Comparison of ENCODE assay signal across 1 cellular context in the genomic region with DNA sequence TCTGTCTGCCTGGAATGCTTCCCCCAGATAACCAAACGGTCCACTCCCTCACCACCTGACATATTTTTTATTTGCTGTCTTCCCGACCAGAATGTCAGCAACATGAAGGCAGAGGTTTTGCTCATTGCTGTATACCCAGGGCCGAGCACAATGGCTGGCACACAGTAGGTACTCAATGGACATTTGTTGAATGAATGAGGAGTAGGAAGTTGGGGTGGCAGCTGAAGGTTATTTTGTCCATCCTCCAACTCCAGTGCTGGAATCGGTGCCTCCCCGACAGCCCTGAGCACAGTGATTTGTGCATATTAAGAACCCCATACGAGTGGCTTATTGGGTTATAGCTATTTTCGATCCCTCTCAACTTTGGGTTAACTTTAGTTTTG.
TF ChIP-seq lines count a peak whose summit lies in the region.

No MANE protein-coding gene starts in this region.

TF ChIP-seq in WTC11, 78 proteins besides CTCF, POLR2A, EP300 and RAD21 (continued from another document):
- TF ChIP-seq, protein P1, sequence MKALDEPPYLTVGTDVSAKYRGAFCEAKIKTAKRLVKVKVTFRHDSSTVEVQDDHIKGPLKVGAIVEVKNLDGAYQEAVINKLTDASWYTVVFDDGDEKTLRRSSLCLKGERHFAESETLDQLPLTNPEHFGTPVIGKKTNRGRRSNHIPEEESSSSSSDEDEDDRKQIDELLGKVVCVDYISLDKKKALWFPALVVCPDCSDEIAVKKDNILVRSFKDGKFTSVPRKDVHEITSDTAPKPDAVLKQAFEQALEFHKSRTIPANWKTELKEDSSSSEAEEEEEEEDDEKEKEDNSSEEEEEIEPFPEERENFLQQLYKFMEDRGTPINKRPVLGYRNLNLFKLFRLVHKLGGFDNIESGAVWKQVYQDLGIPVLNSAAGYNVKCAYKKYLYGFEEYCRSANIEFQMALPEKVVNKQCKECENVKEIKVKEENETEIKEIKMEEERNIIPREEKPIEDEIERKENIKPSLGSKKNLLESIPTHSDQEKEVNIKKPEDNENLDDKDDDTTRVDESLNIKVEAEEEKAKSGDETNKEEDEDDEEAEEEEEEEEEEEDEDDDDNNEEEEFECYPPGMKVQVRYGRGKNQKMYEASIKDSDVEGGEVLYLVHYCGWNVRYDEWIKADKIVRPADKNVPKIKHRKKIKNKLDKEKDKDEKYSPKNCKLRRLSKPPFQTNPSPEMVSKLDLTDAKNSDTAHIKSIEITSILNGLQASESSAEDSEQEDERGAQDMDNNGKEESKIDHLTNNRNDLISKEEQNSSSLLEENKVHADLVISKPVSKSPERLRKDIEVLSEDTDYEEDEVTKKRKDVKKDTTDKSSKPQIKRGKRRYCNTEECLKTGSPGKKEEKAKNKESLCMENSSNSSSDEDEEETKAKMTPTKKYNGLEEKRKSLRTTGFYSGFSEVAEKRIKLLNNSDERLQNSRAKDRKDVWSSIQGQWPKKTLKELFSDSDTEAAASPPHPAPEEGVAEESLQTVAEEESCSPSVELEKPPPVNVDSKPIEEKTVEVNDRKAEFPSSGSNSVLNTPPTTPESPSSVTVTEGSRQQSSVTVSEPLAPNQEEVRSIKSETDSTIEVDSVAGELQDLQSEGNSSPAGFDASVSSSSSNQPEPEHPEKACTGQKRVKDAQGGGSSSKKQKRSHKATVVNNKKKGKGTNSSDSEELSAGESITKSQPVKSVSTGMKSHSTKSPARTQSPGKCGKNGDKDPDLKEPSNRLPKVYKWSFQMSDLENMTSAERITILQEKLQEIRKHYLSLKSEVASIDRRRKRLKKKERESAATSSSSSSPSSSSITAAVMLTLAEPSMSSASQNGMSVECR (CRISPR knock-in tag; IDR thresholded peaks at IDR 0.05; ENCODE audit: borderline replicate concordance) = no peak
- no peak for TF ChIP-seq FOXJ3 (CRISPR knock-in tag; IDR thresholded peaks at IDR 0.05; ENCODE audit: borderline replicate concordance)
- no peak for TF ChIP-seq GTF2I (CRISPR knock-in tag; conservative IDR thresholded peaks at IDR 0.05)
- no peak for TF ChIP-seq NR1H2 (CRISPR knock-in tag; IDR thresholded peaks at IDR 0.05)
- TF ChIP-seq, protein P2, sequence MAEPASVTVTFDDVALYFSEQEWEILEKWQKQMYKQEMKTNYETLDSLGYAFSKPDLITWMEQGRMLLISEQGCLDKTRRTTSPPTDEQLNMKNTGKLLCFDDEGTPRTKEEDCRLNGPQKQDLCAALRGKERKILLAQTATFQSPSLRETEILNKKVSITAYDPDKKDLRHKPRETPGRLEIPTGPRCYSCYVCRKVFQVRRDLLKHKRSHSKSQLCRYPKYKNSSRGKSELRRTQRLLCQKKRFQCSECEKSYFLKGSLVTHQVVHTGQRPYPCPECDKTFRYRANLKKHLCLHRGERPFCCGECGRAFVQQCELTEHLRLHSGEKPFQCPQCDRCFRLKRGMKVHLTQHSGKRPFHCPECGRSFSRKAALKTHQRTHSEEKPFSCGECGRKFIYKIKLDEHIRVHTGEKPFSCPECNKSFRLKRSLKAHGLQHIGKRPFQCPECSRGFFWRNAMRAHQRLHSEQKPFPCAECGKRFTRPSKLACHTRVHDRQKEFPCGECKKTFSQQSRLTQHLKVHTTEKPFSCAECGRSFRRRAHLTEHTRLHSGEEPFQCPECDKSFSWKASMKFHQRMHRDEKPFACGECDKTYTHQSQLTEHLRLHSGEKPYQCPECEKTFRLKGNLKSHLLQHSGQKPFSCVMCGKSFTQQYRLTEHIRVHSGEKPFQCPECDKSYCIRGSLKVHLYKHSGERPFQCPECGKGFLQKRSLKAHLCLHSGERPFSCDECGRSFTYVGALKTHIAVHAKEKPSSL (CRISPR knock-in tag; conservative IDR thresholded peaks at IDR 0.05) = no peak
- no peak for TF ChIP-seq NFATC4 (CRISPR knock-in tag; IDR thresholded peaks at IDR 0.05)
- no peak for TF ChIP-seq RELA (CRISPR knock-in tag; IDR thresholded peaks at IDR 0.05; ENCODE audit: borderline replicate concordance)
- TF ChIP-seq, protein P3, sequence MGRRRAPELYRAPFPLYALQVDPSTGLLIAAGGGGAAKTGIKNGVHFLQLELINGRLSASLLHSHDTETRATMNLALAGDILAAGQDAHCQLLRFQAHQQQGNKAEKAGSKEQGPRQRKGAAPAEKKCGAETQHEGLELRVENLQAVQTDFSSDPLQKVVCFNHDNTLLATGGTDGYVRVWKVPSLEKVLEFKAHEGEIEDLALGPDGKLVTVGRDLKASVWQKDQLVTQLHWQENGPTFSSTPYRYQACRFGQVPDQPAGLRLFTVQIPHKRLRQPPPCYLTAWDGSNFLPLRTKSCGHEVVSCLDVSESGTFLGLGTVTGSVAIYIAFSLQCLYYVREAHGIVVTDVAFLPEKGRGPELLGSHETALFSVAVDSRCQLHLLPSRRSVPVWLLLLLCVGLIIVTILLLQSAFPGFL (CRISPR knock-in tag; IDR thresholded peaks at IDR 0.05; ENCODE audit: borderline replicate concordance) = no peak
- TF ChIP-seq, protein P4, sequence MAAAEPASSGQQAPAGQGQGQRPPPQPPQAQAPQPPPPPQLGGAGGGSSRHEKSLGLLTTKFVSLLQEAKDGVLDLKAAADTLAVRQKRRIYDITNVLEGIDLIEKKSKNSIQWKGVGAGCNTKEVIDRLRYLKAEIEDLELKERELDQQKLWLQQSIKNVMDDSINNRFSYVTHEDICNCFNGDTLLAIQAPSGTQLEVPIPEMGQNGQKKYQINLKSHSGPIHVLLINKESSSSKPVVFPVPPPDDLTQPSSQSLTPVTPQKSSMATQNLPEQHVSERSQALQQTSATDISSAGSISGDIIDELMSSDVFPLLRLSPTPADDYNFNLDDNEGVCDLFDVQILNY (CRISPR knock-in tag; IDR thresholded peaks at IDR 0.05) = no peak
- TF ChIP-seq GRHL2 (CRISPR knock-in tag; IDR thresholded peaks at IDR 0.05; ENCODE audit: insufficient replicate concordance, severe bottlenecking) = no peak
- TF ChIP-seq, protein P5, sequence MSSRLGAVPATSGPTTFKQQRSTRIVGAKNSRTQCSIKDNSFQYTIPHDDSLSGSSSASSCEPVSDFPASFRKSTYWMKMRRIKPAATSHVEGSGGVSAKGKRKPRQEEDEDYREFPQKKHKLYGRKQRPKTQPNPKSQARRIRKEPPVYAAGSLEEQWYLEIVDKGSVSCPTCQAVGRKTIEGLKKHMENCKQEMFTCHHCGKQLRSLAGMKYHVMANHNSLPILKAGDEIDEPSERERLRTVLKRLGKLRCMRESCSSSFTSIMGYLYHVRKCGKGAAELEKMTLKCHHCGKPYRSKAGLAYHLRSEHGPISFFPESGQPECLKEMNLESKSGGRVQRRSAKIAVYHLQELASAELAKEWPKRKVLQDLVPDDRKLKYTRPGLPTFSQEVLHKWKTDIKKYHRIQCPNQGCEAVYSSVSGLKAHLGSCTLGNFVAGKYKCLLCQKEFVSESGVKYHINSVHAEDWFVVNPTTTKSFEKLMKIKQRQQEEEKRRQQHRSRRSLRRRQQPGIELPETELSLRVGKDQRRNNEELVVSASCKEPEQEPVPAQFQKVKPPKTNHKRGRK (CRISPR knock-in tag; IDR thresholded peaks at IDR 0.05; ENCODE audit: borderline replicate concordance) = no peak
- no peak for TF ChIP-seq TEAD4 (CRISPR knock-in tag; IDR thresholded peaks at IDR 0.05)
